ENCODE assay signal across 9 cellular contexts in genomic region chr7:30445770-30446169, GRCh38. TPM values are rescaled to one million over a fixed set of nuclear protein-coding genes. Genes with fewer than 3 reads are reported as not detected.
DNase-seq lines count a peak whose midpoint lies in the region; ATAC-seq, FAIRE-seq and TF ChIP-seq lines count a peak whose summit lies in the region.
"Had no signal": no experiment of that assay in that cellular context is flagged by ENCODE, and none has a peak within 500 bp of the region (broad histone marks: within the 10 kb centered on the region; RNA-seq: fewer than 3 reads in every experiment).

No MANE protein-coding gene starts in this region.

- no peaks in the 10 kb centered on the region for H3F3A ChIP-seq in SK-N-SH (replicated peaks; ENCODE audit: insufficient read depth)

- CTCF ChIA-PET in H1 (lab: Charles Lee; ENCODE audit: partially characterized antibody) (interaction anchor here (0.6 to 1.2 kb wide), 3 partner anchors 18 to 1018 kb away, joined by 3 read pairs; no protein-coding TSS in a partner anchor), SK-N-SH (lab: Yijun Ruan, JAX) (interaction anchor here (1.4 kb wide), 1 partner anchor 49 kb away, joined by 3 read pairs; no protein-coding TSS in a partner anchor)

- H3K36me3 ChIP-seq in H1 (ENCODE audit: control insufficient read depth in 2 of 4, insufficient read depth in 4 of 4, low read length in 3 of 4) = peaks cover 0 to 2% (median 0%) of the 10 kb centered on the region in 4 experiments; a peak in 1 of 8 replicates
- H3K36me3 ChIP-seq in pancreas = no peaks in the 10 kb centered on the region
- H3K36me3 ChIP-seq in SK-N-SH (replicated peaks in 1 of 2; ENCODE audit: control insufficient read depth in 1 of 2, insufficient read depth in 2 of 2, low read length in 1 of 2) = peaks cover 10 to 23% of the 10 kb centered on the region in 2 experiments

- DNase-seq in GM13976 (ENCODE audit: low spot score) (peak; percentile 84), NCI-H187 treated with DMSO at 0.1 percent for 48 hours (lab: John Stamatoyannopoulos, UW) (peak; percentile 66), H1 (ENCODE audit: low read depth in 1 of 2, low spot score in 2 of 2) (no peak), pancreas (peak in 2 of 6 donors; percentile 25 to 65), ureter (ENCODE audit: low spot score) (peak; percentile 67), SK-N-SH (no peak)
- DNase-seq in activated CD4-positive, alpha-beta T cell treated with anti-CD3 and anti-CD28 coated beads, Interleukin-2, amount 10 ng/mL, durations not matched to agents 24 days and 14 days = peak; percentile 92

- H3K9me3 Mint-ChIP-seq in activated CD4-positive, alpha-beta T cell treated with anti-CD3 and anti-CD28 coated beads, Interleukin-2, amount 10 ng/mL, durations not matched to agents 24 days and 14 days = no peaks in the 10 kb centered on the region

- H3K4me3 Mint-ChIP-seq in activated CD4-positive, alpha-beta T cell treated with anti-CD3 and anti-CD28 coated beads, Interleukin-2, amount 10 ng/mL, durations not matched to agents 24 days and 14 days = no peak overlapping the region
- H3K4me3 Mint-ChIP-seq: brain had no signal

- peaks cover 6% of the 10 kb centered on the region for H3K4me1 Mint-ChIP-seq in activated CD4-positive, alpha-beta T cell treated with anti-CD3 and anti-CD28 coated beads, Interleukin-2, amount 10 ng/mL, durations not matched to agents 24 days and 14 days
- H3K4me1 Mint-ChIP-seq: brain had no signal

- TF ChIP-seq RAD21 in H1 (IDR thresholded peaks at IDR 0.05 in 1 of 2, conservative IDR thresholded peaks at IDR 0.05 in 1 of 2; ENCODE audit: low read depth in 2 of 2, low read length in 2 of 2) = peak; percentile 21 to 45; a peak in 2 of 4 replicates
- no peak for TF ChIP-seq RAD21 in SK-N-SH (IDR thresholded peaks at IDR 0.05; ENCODE audit: low read length)

- no peak overlapping the region for H4K91ac ChIP-seq in H1 (replicated peaks; ENCODE audit: insufficient read length, low read length)

- H3K23me2 ChIP-seq in H1 (ENCODE audit: low read depth, low read length) = no peaks in the 10 kb centered on the region

- H3K27ac Mint-ChIP-seq in activated CD4-positive, alpha-beta T cell treated with anti-CD3 and anti-CD28 coated beads, Interleukin-2, amount 10 ng/mL, durations not matched to agents 24 days and 14 days = peak overlapping the region; percentile 54

- in situ Hi-C loops in GM13976 (cut with MboI; ENCODE audit: low sequenced_read_pairs, unreplicated experiment) = no loop called here

- H4K20me1 ChIP-seq in H1 (replicated peaks in 1 of 2; ENCODE audit: control insufficient read depth in 1 of 2, insufficient read depth in 2 of 2, low read length in 2 of 2) = no peaks in the 10 kb centered on the region
- no peaks in the 10 kb centered on the region for H4K20me1 ChIP-seq in SK-N-SH (ENCODE audit: insufficient read depth)

- no peak overlapping the region for H3K14ac ChIP-seq in H1 (ENCODE audit: insufficient read length)

- H3K18ac ChIP-seq in H1 (ENCODE audit: extremely low read depth, low read length) = no peak overlapping the region

- H2BK15ac ChIP-seq in H1 (ENCODE audit: low read length) = no peak overlapping the region

- no peak for TF ChIP-seq POLR2A in H1 (IDR thresholded peaks at IDR 0.05; ENCODE audit: control extremely low read depth in 1 of 2, low read depth in 2 of 2, low read length in 2 of 2)

- peaks cover 12% of the 10 kb centered on the region for H3K36me3 Mint-ChIP-seq in activated CD4-positive, alpha-beta T cell treated with anti-CD3 and anti-CD28 coated beads, Interleukin-2, amount 10 ng/mL, durations not matched to agents 24 days and 14 days (ENCODE audit: low read depth)

- no peak overlapping the region for H3K4ac ChIP-seq in H1 (replicated peaks; ENCODE audit: insufficient read length, low read depth, low read length)

- ATAC-seq in HG02588 (IDR thresholded peaks at IDR 0.05; ENCODE audit: unreplicated experiment) = peak; percentile 96
- ATAC-seq in pancreas = peak in 3 of 4 donors; percentile 73 to 87 (median 80)

- intact Hi-C loops in activated CD4-positive, alpha-beta T cell treated with anti-CD3 and anti-CD28 coated beads, Interleukin-2, amount 10 ng/mL, durations not matched to agents 24 days and 14 days (cut with micrococcal nuclease) = no loop called here
- intact Hi-C loops in pancreas (cut with DNase I) = no loop called here

- H4K5ac ChIP-seq in H1 (ENCODE audit: insufficient read length, low read depth, low read length) = no peak overlapping the region

- no peaks in the 10 kb centered on the region for H3K79me1 ChIP-seq in H1 (ENCODE audit: low read depth, low read length)

- TF ChIP-seq CTCF in GM13976 (IDR thresholded peaks at IDR 0.05; ENCODE audit: borderline replicate concordance, control extremely low read depth, extremely low read depth, insufficient read depth, missing control alignments) (peak; percentile 39), H1 (IDR thresholded peaks at IDR 0.05; ENCODE audit: control extremely low read depth in 1 of 3, insufficient read depth in 1 of 3, low read depth in 1 of 3, low read length in 3 of 3) (peak in 1 of 3 experiments; percentile 25; a peak in 2 of 4 replicates), pancreas (IDR thresholded peaks at IDR 0.05) (no peak), SK-N-SH (IDR thresholded peaks at IDR 0.05) (no peak)

- H3K4me3 ChIP-seq in H1 (ENCODE audit: extremely low read depth in 1 of 4, insufficient read depth in 2 of 4, low read depth in 3 of 4, low read length in 4 of 4) (no peak overlapping the region), pancreas (no peak overlapping the region), SK-N-SH (ENCODE audit: low read depth in 2 of 2, low read length in 1 of 2) (no peak overlapping the region)

- H3K27ac ChIP-seq in H1 (ENCODE audit: low read depth, low read length) (no peak overlapping the region), pancreas (no peak overlapping the region), SK-N-SH (ENCODE audit: low read depth in 2 of 2, low read length in 1 of 2) (no peak overlapping the region)

- H3K23ac ChIP-seq in H1 (ENCODE audit: insufficient read length) = no peak overlapping the region

- H3K9ac ChIP-seq in H1 (replicated peaks in 1 of 4; ENCODE audit: extremely low read depth in 1 of 4, low read depth in 3 of 4, low read length in 3 of 4) (no peak overlapping the region), SK-N-SH (no peak overlapping the region)

- H2BK20ac ChIP-seq in H1 (ENCODE audit: low read length) = no peak overlapping the region

- no peak overlapping the region for H3K56ac ChIP-seq in H1 (replicated peaks; ENCODE audit: insufficient read length, low read depth, low read length)

- H3K27me3 ChIP-seq in H1 (replicated peaks in 1 of 4; ENCODE audit: control insufficient read depth in 3 of 4, extremely low read depth in 1 of 4, insufficient read depth in 3 of 4, low read length in 3 of 4) = no peaks in the 10 kb centered on the region
- H3K27me3 ChIP-seq in pancreas = no peaks in the 10 kb centered on the region
- no peaks in the 10 kb centered on the region for H3K27me3 ChIP-seq in SK-N-SH (ENCODE audit: insufficient read depth)

- TF ChIP-seq EP300 in H1 (IDR thresholded peaks at IDR 0.05; ENCODE audit: borderline replicate concordance in 1 of 2, low read depth in 2 of 2, low read length in 2 of 2) (no peak), SK-N-SH (IDR thresholded peaks at IDR 0.05; ENCODE audit: borderline replicate concordance in 1 of 2, low read depth in 1 of 2, low read length in 1 of 2) (no peak)

- FAIRE-seq in H1 (lab: Jason Lieb, UNC) (no peak), pancreas (lab: Jason Lieb, UNC) (no peak)

- WGBS in H1 (ENCODE audit: extremely low coverage in 1 of 2, insufficient coverage in 1 of 2, insufficient read length in 1 of 2, insufficient replicate concordance in 2 of 2, low coverage in 1 of 2, low lambda C conversion rate in 2 of 2, missing lambda C conversion rate in 1 of 2), 2 experiments = 80% methylated on average over 7 of the region's 7 CpGs; no CpG with 5 or more reads in 1 of the 2 experiments
- WGBS in pancreas, 2 donors = 80 to 84% methylated on average over 7 of the region's 7 CpGs
- WGBS in SK-N-SH (ENCODE audit: low lambda C conversion rate) = 89% methylated on average over 7 of the region's 7 CpGs

- H3K4me2 ChIP-seq in H1 (ENCODE audit: insufficient read depth in 1 of 2, low read depth in 2 of 2, low read length in 2 of 2) (no peak overlapping the region), SK-N-SH (no peak overlapping the region)

- H3K27me3 Mint-ChIP-seq in activated CD4-positive, alpha-beta T cell treated with anti-CD3 and anti-CD28 coated beads, Interleukin-2, amount 10 ng/mL, durations not matched to agents 24 days and 14 days = no peaks in the 10 kb centered on the region
- H3K27me3 Mint-ChIP-seq: brain had no signal

- H3K4me1 ChIP-seq in H1 (replicated peaks in 1 of 4; ENCODE audit: control insufficient read depth in 3 of 4, insufficient read depth in 4 of 4, low read length in 3 of 4) = peaks cover 0 to 8% (median 1%) of the 10 kb centered on the region in 4 experiments; a peak in 2 of 7 replicates
- H3K4me1 ChIP-seq in pancreas = peaks cover 0 to 6% (median 0%) of the 10 kb centered on the region in 3 donors
- H3K4me1 ChIP-seq in SK-N-SH (ENCODE audit: control insufficient read depth in 1 of 2, insufficient read depth in 2 of 2, low read depth in 1 of 2, low read length in 1 of 2) = peaks cover 0 to 22% of the 10 kb centered on the region in 2 experiments; a peak in 1 of 4 replicates

- H2BK12ac ChIP-seq in H1 (ENCODE audit: low read depth, low read length) = no peak overlapping the region

- POLR2A ChIA-PET in H1 (lab: Charles Lee; ENCODE audit: partially characterized antibody) = no interaction called here
- POLR2A ChIA-PET in SK-N-SH (lab: Yijun Ruan, JAX) = no interaction called here

- H4K8ac ChIP-seq in H1 (ENCODE audit: extremely low read depth, insufficient read depth, low read length) = no peak overlapping the region

- no peaks in the 10 kb centered on the region for H3K79me2 ChIP-seq in H1 (ENCODE audit: control insufficient read depth in 1 of 2, insufficient read depth in 2 of 2, low read length in 2 of 2)
- H3K79me2 ChIP-seq in SK-N-SH (ENCODE audit: insufficient read depth) = no peaks in the 10 kb centered on the region

- H3K9me2 ChIP-seq in SK-N-SH = no peaks in the 10 kb centered on the region

- H3K9me3 ChIP-seq in H1 (ENCODE audit: insufficient read depth in 2 of 2, low read depth in 1 of 2, low read length in 1 of 2) = no peaks in the 10 kb centered on the region
- H3K9me3 ChIP-seq in pancreas = no peaks in the 10 kb centered on the region
- H3K9me3 ChIP-seq in SK-N-SH = no peaks in the 10 kb centered on the region

- H2BK120ac ChIP-seq in H1 (replicated peaks; ENCODE audit: low read depth, low read length) = no peak overlapping the region

- H2AK5ac ChIP-seq in H1 (ENCODE audit: low read depth, low read length) = no peak overlapping the region

- H2BK5ac ChIP-seq in H1 (ENCODE audit: low read depth, low read length) = no peak overlapping the region

- no peak overlapping the region for H2AFZ ChIP-seq in H1 (ENCODE audit: low read length)
- no peak overlapping the region for H2AFZ ChIP-seq in SK-N-SH (ENCODE audit: low read depth)

RNA-seq across cellular contexts. Expression of gene NOD1, which starts 32.8 kb away (rescaled TPM):
- total RNA-seq in activated CD4-positive, alpha-beta T cell treated with anti-CD3 and anti-CD28 coated beads, Interleukin-2, amount 10 ng/mL, durations not matched to agents 24 days and 14 days = 11.6 and 12.9 TPM in 2 replicates
- 6.0 and 6.5 TPM in 2 replicates for total RNA-seq in H1 (2021; fragmentation: NEBNext Ultra II Directional; extraction: Animal tissue kit (Norgen Biotek cat#: 25700))
- 3.8 and 4.1 TPM in 2 replicates for polyA plus RNA-seq in H1 (2011; rRNA removed)
- polyA plus RNA-seq in H1 (2011; cell fraction: cytosol; rRNA removed) = 4.0 TPM
- polyA plus RNA-seq in H1 (2011; cell fraction: nucleus; rRNA removed) = 8.3 TPM
- 3.9 to 4.6 TPM (median 4.1 TPM) in 4 replicates for polyA plus RNA-seq in H1 (2012, experiment 1 of 2)
- 3.0 TPM for polyA plus RNA-seq in H1 (2012, experiment 2 of 2)
- polyA plus RNA-seq in H1 (2013, experiment 1 of 2) = 4.5 TPM
- 4.3 TPM for polyA plus RNA-seq in H1 (2013, experiment 2 of 2)
- polyA minus RNA-seq in H1 (2011; rRNA and poly(A)+ RNA removed) = 5.6 and 5.9 TPM in 2 replicates
- polyA minus RNA-seq in H1 (2011; cell fraction: cytosol; rRNA and poly(A)+ RNA removed) = 4.0 TPM
- polyA minus RNA-seq in H1 (2011; cell fraction: nucleus; rRNA and poly(A)+ RNA removed) = 10.1 TPM
- 1 to 10 TPM; 1.9 to 8.0 (median 2.6) TPM for total RNA-seq in pancreas
- 1 to 10 TPM; 4.8 to 9.9 TPM for polyA plus RNA-seq in pancreas
- 24.4 TPM for total RNA-seq in ureter
- polyA plus RNA-seq in SK-N-SH (2012; rRNA removed) = 5.5 and 5.6 TPM in 2 replicates
- 3.2 and 3.5 TPM in 2 replicates for polyA plus RNA-seq in SK-N-SH (2012; cell fraction: cytosol; rRNA removed)
- polyA plus RNA-seq in SK-N-SH (2012; cell fraction: nucleus; rRNA removed) = 15.0 and 18.3 TPM in 2 replicates

RNA-seq across cellular contexts. Expression of gene GGCT, which starts 58.9 kb away (rescaled TPM):
- 76.1 and 80.3 TPM in 2 replicates for total RNA-seq in activated CD4-positive, alpha-beta T cell treated with anti-CD3 and anti-CD28 coated beads, Interleukin-2, amount 10 ng/mL, durations not matched to agents 24 days and 14 days
- 125 and 129 TPM in 2 replicates for total RNA-seq in H1 (2021; fragmentation: NEBNext Ultra II Directional; extraction: Animal tissue kit (Norgen Biotek cat#: 25700))
- polyA plus RNA-seq in H1 (2011; rRNA removed) = 47.7 and 50.0 TPM in 2 replicates
- polyA plus RNA-seq in H1 (2011; cell fraction: cytosol; rRNA removed) = 85.5 TPM
- 60.8 TPM for polyA plus RNA-seq in H1 (2011; cell fraction: nucleus; rRNA removed)
- 88.5 to 127 TPM (median 90.7 TPM) in 4 replicates for polyA plus RNA-seq in H1 (2012, experiment 1 of 2)
- polyA plus RNA-seq in H1 (2012, experiment 2 of 2) = 39.1 TPM
- 84.7 TPM for polyA plus RNA-seq in H1 (2013, experiment 1 of 2)
- 87.8 TPM for polyA plus RNA-seq in H1 (2013, experiment 2 of 2)
- polyA minus RNA-seq in H1 (2011; rRNA and poly(A)+ RNA removed) = 12.2 and 13.2 TPM in 2 replicates
- 26.6 TPM for polyA minus RNA-seq in H1 (2011; cell fraction: cytosol; rRNA and poly(A)+ RNA removed)
- 21.5 TPM for polyA minus RNA-seq in H1 (2011; cell fraction: nucleus; rRNA and poly(A)+ RNA removed)
- total RNA-seq in pancreas = 10 to 100 TPM in 5 of 6 donors, 1 to 10 TPM in 1; 9.6 to 18.9 (median 15.6) TPM
- 10 to 100 TPM; 26.8 to 30.3 TPM for polyA plus RNA-seq in pancreas
- 38.7 TPM for total RNA-seq in ureter
- 20.8 and 21.8 TPM in 2 replicates for polyA plus RNA-seq in SK-N-SH (2012; rRNA removed)
- polyA plus RNA-seq in SK-N-SH (2012; cell fraction: cytosol; rRNA removed) = 30.8 and 39.4 TPM in 2 replicates
- 10.2 and 10.5 TPM in 2 replicates for polyA plus RNA-seq in SK-N-SH (2012; cell fraction: nucleus; rRNA removed)

Comparison
In these comparisons a context has a peak if more than half of its experiments do, and no peak if none do; other contexts are left out.
1. DNase-seq: peak in GM13976 (single experiment), NCI-H187 treated with DMSO at 0.1 percent for 48 hours (single experiment), activated CD4-positive, alpha-beta T cell treated with anti-CD3 and anti-CD28 coated beads, Interleukin-2, amount 10 ng/mL, durations not matched to agents 24 days and 14 days (single experiment) and ureter (single experiment); none in H1 (0 of 2) and SK-N-SH (single experiment).